In genomic region chr2:70301344-70302194, GRCh38 we compare ENCODE assay signal across 1 cellular context.
TF ChIP-seq lines count a peak whose summit lies in the region.

FAM136A (minus strand) TSS chr2:70302067; CDS start chr2:70302011, 56 bp downstream.

TF ChIP-seq in HepG2, 621 proteins besides CTCF, POLR2A, EP300 and RAD21 (continued from another document and continues in another):
- TF ChIP-seq RNF219 (CRISPR knock-in tag; IDR thresholded peaks at IDR 0.05) (no peak), ZNF562 (CRISPR knock-in tag; IDR thresholded peaks at IDR 0.05; ENCODE audit: borderline replicate concordance) (no peak), HMG20B (CRISPR knock-in tag; conservative IDR thresholded peaks at IDR 0.05) (peak; percentile 13; the same call in 1 of the 2 replicates), ZNF670 (CRISPR knock-in tag; IDR thresholded peaks at IDR 0.05; ENCODE audit: borderline replicate concordance) (peak; percentile 79; the same call in 1 of the 2 replicates), GMEB2 (CRISPR knock-in tag; IDR thresholded peaks at IDR 0.05; ENCODE audit: low read depth) (0 out of 2 replicates have a peak, but pooled peaks have one; percentile 20), GATA4 (IDR thresholded peaks at IDR 0.05; ENCODE audit: borderline replicate concordance, low read depth) (no peak; the same call in 1 of the 2 replicates), PRPF4 (IDR thresholded peaks at IDR 0.05; ENCODE audit: low read depth, low read length, poor library complexity, severe bottlenecking) (no peak), NFYB (CRISPR knock-in tag; IDR thresholded peaks at IDR 0.05) (no peak), SP5 (CRISPR knock-in tag; IDR thresholded peaks at IDR 0.05; ENCODE audit: borderline replicate concordance, low read depth) (peak; percentile 91), ZNF407 (CRISPR knock-in tag; IDR thresholded peaks at IDR 0.05; ENCODE audit: not compliant biosample characterization) (peak; percentile 28), ATAD3A (CRISPR knock-in tag; IDR thresholded peaks at IDR 0.05) (no peak), ZNF274 (CRISPR knock-in tag; IDR thresholded peaks at IDR 0.05) (peak; percentile 89; the same call in 1 of the 2 replicates), FOSL2 (CRISPR knock-in tag; IDR thresholded peaks at IDR 0.05) (peak; percentile 59), ZNF530 (CRISPR knock-in tag; IDR thresholded peaks at IDR 0.05; ENCODE audit: low read depth) (peak; percentile 89), PRDM15 (CRISPR knock-in tag; IDR thresholded peaks at IDR 0.05) (peak; percentile 75), TGIF2 (CRISPR knock-in tag; IDR thresholded peaks at IDR 0.05) (peak; percentile 77), ZFP36L2 (CRISPR knock-in tag; IDR thresholded peaks at IDR 0.05) (peak; percentile 51; the same call in 1 of the 2 replicates), ETV5 (CRISPR knock-in tag; IDR thresholded peaks at IDR 0.05; ENCODE audit: borderline replicate concordance) (peak; percentile 89), ZSCAN9 (CRISPR knock-in tag; IDR thresholded peaks at IDR 0.05; ENCODE audit: borderline replicate concordance) (no peak; the same call in none of the 2 replicates), HOXD1 (CRISPR knock-in tag; IDR thresholded peaks at IDR 0.05) (peak; percentile 73), PHF20 (CRISPR knock-in tag; IDR thresholded peaks at IDR 0.05) (peak; percentile 81), ZNF441 (CRISPR knock-in tag; IDR thresholded peaks at IDR 0.05; ENCODE audit: borderline replicate concordance) (no peak; the same call in 1 of the 2 replicates), MIER2 (CRISPR knock-in tag; IDR thresholded peaks at IDR 0.05) (peak; percentile 57), ZNF720 (CRISPR knock-in tag; IDR thresholded peaks at IDR 0.05) (no peak), FOXM1 (CRISPR knock-in tag; IDR thresholded peaks at IDR 0.05) (no peak), NFIB (CRISPR knock-in tag; IDR thresholded peaks at IDR 0.05; ENCODE audit: borderline replicate concordance) (peak; percentile 85; the same call in 1 of the 2 replicates), ZMYM3 (CRISPR knock-in tag; IDR thresholded peaks at IDR 0.05) (peak; percentile 34; the same call in 1 of the 2 replicates), ZNF792 (CRISPR knock-in tag; IDR thresholded peaks at IDR 0.05) (peak; percentile 34; the same call in 1 of the 2 replicates), ZKSCAN1 (IDR thresholded peaks at IDR 0.05; ENCODE audit: low read length) (no peak), ZNF17 (CRISPR knock-in tag; IDR thresholded peaks at IDR 0.05) (no peak), ELF4 (CRISPR knock-in tag; IDR thresholded peaks at IDR 0.05; ENCODE audit: borderline replicate concordance) (0 out of 2 replicates have a peak, but pooled peaks have one; percentile 24), SNAPC5 (CRISPR knock-in tag; IDR thresholded peaks at IDR 0.05; ENCODE audit: borderline replicate concordance) (peak; percentile 74; the same call in 1 of the 2 replicates), NFAT5 (CRISPR knock-in tag; IDR thresholded peaks at IDR 0.05) (peak; percentile 89), CC2D1A (CRISPR knock-in tag; IDR thresholded peaks at IDR 0.05) (no peak), ZSCAN12 (CRISPR knock-in tag; IDR thresholded peaks at IDR 0.05) (peak; percentile 90; the same call in 1 of the 2 replicates)
